In genomic region chr3:99833833-99834583, GRCh38 we compare ENCODE assay signal across 11 cellular contexts.
"Had no signal": no experiment of that assay in that cellular context is flagged by ENCODE, and none has a peak within 500 bp of the region (broad histone marks: within the 10 kb centered on the region; RNA-seq: fewer than 3 reads in every experiment).

No MANE protein-coding gene starts in this region.

- DNase-seq: activated CD4-positive, CD25-positive, alpha-beta regulatory T cell; activated CD8-positive, alpha-beta memory T cell treated with anti-CD3 and anti-CD28 coated beads, Interleukin-2, amount 10 ng/mL, durations not matched to agents 7 days and 5 days; activated naive CD4-positive, alpha-beta T cell; amniotic stem cell; brain microvascular endothelial cell; effector memory CD4-positive, alpha-beta T cell; glutamatergic neuron; stimulated activated CD4-positive, alpha-beta T cell treated with anti-CD3 and anti-CD28 coated beads, Interleukin-15, amount 100 ng/mL, for 24 hours; stimulated activated CD4-positive, alpha-beta T cell treated with anti-CD3 and anti-CD28 coated beads, Interleukin-4, amount 100 ng/mL, for 24 hours; tibial artery had no signal

- H3K27ac ChIP-seq: brain microvascular endothelial cell had no signal

- H3K4me3 ChIP-seq: tibial artery had no signal

- H3K27me3 Mint-ChIP-seq: activated CD8-positive, alpha-beta memory T cell treated with anti-CD3 and anti-CD28 coated beads, Interleukin-2, amount 10 ng/mL, durations not matched to agents 7 days and 5 days; natural killer cell treated with Interleukin-12 subunit alpha and Interleukin-12 subunit beta and Interleukin-15 and Interleukin-18, amount 100 ng/mL, for 72 hours had no signal

- H3K27me3 ChIP-seq: brain microvascular endothelial cell, tibial artery had no signal

- H3K9me3 Mint-ChIP-seq: natural killer cell treated with Interleukin-12 subunit alpha and Interleukin-12 subunit beta and Interleukin-15 and Interleukin-18, amount 100 ng/mL, for 72 hours had no signal

- H3K27ac Mint-ChIP-seq: activated CD8-positive, alpha-beta memory T cell treated with anti-CD3 and anti-CD28 coated beads, Interleukin-2, amount 10 ng/mL, durations not matched to agents 7 days and 5 days; natural killer cell treated with Interleukin-12 subunit alpha and Interleukin-12 subunit beta and Interleukin-15 and Interleukin-18, amount 100 ng/mL, for 72 hours had no signal

- H3K36me3 Mint-ChIP-seq: activated CD8-positive, alpha-beta memory T cell treated with anti-CD3 and anti-CD28 coated beads, Interleukin-2, amount 10 ng/mL, durations not matched to agents 7 days and 5 days; natural killer cell treated with Interleukin-12 subunit alpha and Interleukin-12 subunit beta and Interleukin-15 and Interleukin-18, amount 100 ng/mL, for 72 hours had no signal

- H3K4me3 Mint-ChIP-seq: activated CD8-positive, alpha-beta memory T cell treated with anti-CD3 and anti-CD28 coated beads, Interleukin-2, amount 10 ng/mL, durations not matched to agents 7 days and 5 days; natural killer cell treated with Interleukin-12 subunit alpha and Interleukin-12 subunit beta and Interleukin-15 and Interleukin-18, amount 100 ng/mL, for 72 hours had no signal

- H3K36me3 ChIP-seq: brain microvascular endothelial cell, tibial artery had no signal

- H3K9me3 ChIP-seq: tibial artery had no signal

- ATAC-seq: activated CD8-positive, alpha-beta memory T cell treated with anti-CD3 and anti-CD28 coated beads, Interleukin-2, amount 10 ng/mL, durations not matched to agents 7 days and 5 days; natural killer cell treated with Interleukin-12 subunit alpha and Interleukin-12 subunit beta and Interleukin-15 and Interleukin-18, amount 100 ng/mL, for 72 hours had no signal
